Comparison of ENCODE assay signal across 14 cellular contexts in genomic region chr22:45684752-45685359, GRCh38. TPM values are rescaled to one million over a fixed set of nuclear protein-coding genes. Genes with fewer than 3 reads are reported as not detected.
DNase-seq lines count a peak whose midpoint lies in the region; ATAC-seq, FAIRE-seq and TF ChIP-seq lines count a peak whose summit lies in the region.
"Had no signal": no experiment of that assay in that cellular context is flagged by ENCODE, and none has a peak within 500 bp of the region (broad histone marks: within the 10 kb centered on the region; RNA-seq: fewer than 3 reads in every experiment).

No MANE protein-coding gene starts in this region.

- no peak for TF ChIP-seq CTCF in OCI-LY7 (conservative IDR thresholded peaks at IDR 0.05; ENCODE audit: low read length)
- no peak for TF ChIP-seq CTCF in brain microvascular endothelial cell (IDR thresholded peaks at IDR 0.05; ENCODE audit: low read depth, low read length, missing control alignments)
- TF ChIP-seq CTCF in WERI-Rb-1 (IDR thresholded peaks at IDR 0.05; ENCODE audit: low read depth, low read length): no peak
- TF ChIP-seq CTCF in dorsolateral prefrontal cortex (IDR thresholded peaks at IDR 0.05 in 54 of 56, conservative IDR thresholded peaks at IDR 0.05 in 2 of 56; ENCODE audit: low read depth in 1 of 56, partially characterized antibody in 56 of 56): no peak

- CTCF ChIA-PET in OCI-LY7 (lab: Charles Lee; ENCODE audit: unreplicated experiment): no interaction called here

- peaks cover 44% of the 10 kb centered on the region for H4K20me1 ChIP-seq in OCI-LY7 (ENCODE audit: insufficient read depth, low read length)

- POLR2A ChIA-PET in OCI-LY7 (lab: Charles Lee): interaction anchor here (0.6 to 0.7 kb wide), 4 partner anchors 47 to 895 kb away, joined by 3 to 4 read pairs (median 4); no protein-coding TSS in a partner anchor

- intact Hi-C loops in OCI-LY7 (cut with micrococcal nuclease; ENCODE audit: unreplicated experiment): no loop called here
- intact Hi-C loops in dorsolateral prefrontal cortex (cut with DNase I): no loop called here

- H3K36me3 ChIP-seq in OCI-LY7 (ENCODE audit: insufficient read depth, low read length) (peaks cover 12% of the 10 kb centered on the region), brain microvascular endothelial cell (replicated peaks) (peaks cover 2% of the 10 kb centered on the region), skeletal muscle satellite cell (ENCODE audit: insufficient read depth, low read length) (peaks cover 3% of the 10 kb centered on the region), WERI-Rb-1 (peaks cover 3% of the 10 kb centered on the region)

- TF ChIP-seq POLR2A in GM12892 (IDR thresholded peaks at IDR 0.05; ENCODE audit: low read depth, low read length): no peak

- H3K4me1 ChIP-seq in OCI-LY7 (ENCODE audit: insufficient read depth, low read length, poor library complexity, severe bottlenecking): peaks cover 35% of the 10 kb centered on the region
- peaks cover 98% of the 10 kb centered on the region for H3K4me1 ChIP-seq in skeletal muscle satellite cell (ENCODE audit: control insufficient read depth, insufficient read depth, low read length)

- H3K4me2 ChIP-seq in OCI-LY7 (ENCODE audit: low read length) (peak overlapping the region; percentile 37; the same call in 1 of the 2 replicates), skeletal muscle satellite cell (ENCODE audit: low read length) (peak overlapping the region; percentile 58)

- no peaks in the 10 kb centered on the region for H3K27me3 ChIP-seq in brain microvascular endothelial cell (replicated peaks)
- H3K27me3 ChIP-seq in skeletal muscle satellite cell (ENCODE audit: control insufficient read depth, insufficient read depth, low read length): no peaks in the 10 kb centered on the region
- no peaks in the 10 kb centered on the region for H3K27me3 ChIP-seq in WERI-Rb-1 (ENCODE audit: insufficient read depth, low read depth, severe bottlenecking)
- no peaks in the 10 kb centered on the region for H3K27me3 ChIP-seq in dorsolateral prefrontal cortex

- H3K9me3 ChIP-seq in OCI-LY7 (ENCODE audit: low read length) (no peaks in the 10 kb centered on the region), skeletal muscle satellite cell (replicated peaks; ENCODE audit: low read length) (no peaks in the 10 kb centered on the region), WERI-Rb-1 (ENCODE audit: severe bottlenecking) (no peaks in the 10 kb centered on the region)

- H3K9ac ChIP-seq in skeletal muscle satellite cell (ENCODE audit: low read depth, low read length): peak overlapping the region; percentile 55

- no peaks in the 10 kb centered on the region for H3K9me2 ChIP-seq in OCI-LY7 (ENCODE audit: insufficient read depth, low read length)

- ATAC-seq in HG02870 (IDR thresholded peaks at IDR 0.05; ENCODE audit: unreplicated experiment): no peak
- ATAC-seq: HepG2 had no signal

- H3K4me3 ChIP-seq in OCI-LY7 (ENCODE audit: low read depth, low read length, poor library complexity, severe bottlenecking) (no peak overlapping the region), brain microvascular endothelial cell (ENCODE audit: low read depth, low read length) (no peak overlapping the region), skeletal muscle satellite cell (ENCODE audit: low read length) (peak overlapping the region; percentile 1), WERI-Rb-1 (ENCODE audit: low read depth, low read length) (no peak overlapping the region), dorsolateral prefrontal cortex (no peak overlapping the region)

- no TSS peak for BruUV-seq in OCI-LY7 (replicated peaks; lab: Mats Ljungman, UMichigan)

- DNase-seq in GM12892 (ENCODE audit: insufficient read length): no peak
- DNase-seq in OCI-LY7 (ENCODE audit: low spot score): no peak
- no peak for DNase-seq in brain microvascular endothelial cell
- DNase-seq in WERI-Rb-1: no peak
- DNase-seq in central memory CD4-positive, alpha-beta T cell: no peak
- no peak for DNase-seq in dorsolateral prefrontal cortex
- DNase-seq: NCI-H1105 treated with DMSO at 0.1 percent for 48 hours, NCI-H187 treated with DMSO at 0.1 percent for 48 hours, NCI-H2171 treated with DMSO at 0.1 percent for 48 hours, NCI-H510A had no signal

- no peak overlapping the region for H2AFZ ChIP-seq in OCI-LY7 (ENCODE audit: low read length)

- H3K27ac ChIP-seq in OCI-LY7 (ENCODE audit: low read depth, low read length, poor library complexity, severe bottlenecking) (no peak overlapping the region), brain microvascular endothelial cell (peak overlapping the region; percentile 54), WERI-Rb-1 (no peak overlapping the region), dorsolateral prefrontal cortex (no peak overlapping the region)

- in situ Hi-C loops in brain microvascular endothelial cell (cut with HindIII; ENCODE audit: low pct_ligation_motif_present, low sequenced_read_pairs): no loop called here

- peaks cover 90% of the 10 kb centered on the region for H3K79me2 ChIP-seq in OCI-LY7 (ENCODE audit: insufficient read depth, low read depth, low read length)

- peak; percentile 24 for FAIRE-seq in GM12892 (lab: Jason Lieb, UNC)
- FAIRE-seq: H1, HepG2 had no signal

RNA-seq across cellular contexts. Expression of gene ATXN10, which starts 13.2 kb away (rescaled TPM):
- polyA plus RNA-seq in GM12892 (2012; ENCODE audit: missing spikeins): 171 TPM
- 54.0 and 66.1 TPM in 2 replicates for total RNA-seq in OCI-LY7 (2014; rRNA removed; shearing (Covaris generic))
- total RNA-seq in OCI-LY7 (2022) (190 and 197 TPM in 2 replicates), dorsolateral prefrontal cortex (100 to 1,000 TPM; 180 to 317 (median 244) TPM)
- total RNA-seq in skeletal muscle satellite cell (2012; rRNA removed): 66.4 and 99.6 TPM in 2 replicates
